29 cellular contexts compared by ENCODE assay signal in the genomic region with DNA sequence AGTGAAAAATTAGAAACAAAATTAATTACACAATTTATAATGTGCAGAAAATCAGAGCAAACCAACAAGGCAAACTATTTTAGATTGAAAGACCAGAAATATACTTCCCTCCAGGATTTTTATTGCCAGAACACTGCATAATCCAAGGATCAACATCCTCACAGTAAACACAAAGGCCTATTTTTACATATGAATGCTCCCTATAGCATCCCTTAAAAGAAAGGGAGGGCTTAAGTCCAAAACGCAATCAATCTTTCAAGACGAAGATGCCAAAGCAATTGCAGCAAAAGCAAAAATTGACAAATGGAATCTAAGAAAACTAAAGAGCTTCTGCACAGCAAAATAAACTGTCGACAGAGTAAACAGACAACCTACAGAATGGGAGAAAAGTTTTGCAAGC. TPM values are rescaled to one million over a fixed set of nuclear protein-coding genes. Genes with fewer than 3 reads are reported as not detected.
DNase-seq lines count a peak whose midpoint lies in the region; ATAC-seq, FAIRE-seq and TF ChIP-seq lines count a peak whose summit lies in the region.
"Had no signal": no experiment of that assay in that cellular context is flagged by ENCODE, and none has a peak within 500 bp of the region (broad histone marks: within the 10 kb centered on the region; RNA-seq: fewer than 3 reads in every experiment).

No MANE protein-coding gene starts in this region.

- peak overlapping the region; percentile 15; the same call in 1 of the 2 replicates for H3K4me3 ChIP-seq in GM23338
- H3K4me3 ChIP-seq in HAP-1, result no peak overlapping the region
- no peak overlapping the region for H3K4me3 ChIP-seq in K562

- TF ChIP-seq POLR2A in K562 (conservative IDR thresholded peaks at IDR 0.05), result no peak

- no peak for TF ChIP-seq EP300 in K562 (IDR thresholded peaks at IDR 0.05; ENCODE audit: low read length)

- H2AFZ ChIP-seq in GM23338 (no peak overlapping the region), K562 (ENCODE audit: low read depth, low read length) (no peak overlapping the region)

- H3K27ac ChIP-seq in GM23338 (ENCODE audit: low read depth) (no peak overlapping the region), K562 (ENCODE audit: extremely low read depth, low read depth, low read length) (no peak overlapping the region)
- H3K27ac ChIP-seq: C4-2B, RWPE1 had no signal

- peak; percentile 61 for FAIRE-seq in K562 (lab: Jason Lieb, UNC)
- FAIRE-seq: GM12891 had no signal

- H3K36me3 ChIP-seq in GM23338 (ENCODE audit: insufficient read depth) (no peaks in the 10 kb centered on the region), HAP-1 (replicated peaks) (no peaks in the 10 kb centered on the region), K562 (ENCODE audit: control insufficient read depth, insufficient read depth, low read length) (no peaks in the 10 kb centered on the region)

- H3K4me1 ChIP-seq in GM23338 (ENCODE audit: insufficient read depth) (peaks cover 12% of the 10 kb centered on the region), HAP-1 (peaks cover 19% of the 10 kb centered on the region), K562 (replicated peaks in 1 of 2; ENCODE audit: control insufficient read depth in 2 of 2, insufficient read depth in 2 of 2, low read length in 2 of 2) (peaks cover 0 to 9% of the 10 kb centered on the region in 2 experiments; a peak in 2 of 5 replicates)

- no peaks in the 10 kb centered on the region for H3K36me3 Mint-ChIP-seq in GM23338 (ENCODE audit: low read depth)
- peaks cover 0 to 2% (median 0%) of the 10 kb centered on the region in 3 donors for H3K36me3 Mint-ChIP-seq in naive thymus-derived CD8-positive, alpha-beta T cell
- peaks cover 2% of the 10 kb centered on the region for H3K36me3 Mint-ChIP-seq in activated CD4-positive, alpha-beta T cell treated with anti-CD3 and anti-CD28 coated beads, Interleukin-2, amount 10 ng/mL, durations not matched to agents 7 days and 5 days (ENCODE audit: low read depth)
- H3K36me3 Mint-ChIP-seq: IgD-negative memory B cell had no signal

- H3K9me1 ChIP-seq in K562 (ENCODE audit: control insufficient read depth, insufficient read depth, low read length), result no peaks in the 10 kb centered on the region

- H3K9me3 ChIP-seq in HAP-1 (peaks cover 3% of the 10 kb centered on the region; the same call in 1 of the 2 replicates), K562 (replicated peaks; ENCODE audit: control insufficient read depth, insufficient read depth, low read depth, low read length) (no peaks in the 10 kb centered on the region)

- peak; percentile 32 for DNase-seq in GM23338 (ENCODE audit: low spot score)
- DNase-seq in HAP-1 (ENCODE audit: low spot score in 2 of 2), result peak; percentile 35 to 99
- DNase-seq in K562 (ENCODE audit: extremely low read depth in 1 of 4, low spot score in 3 of 4), result no peak
- no peak for DNase-seq in naive thymus-derived CD8-positive, alpha-beta T cell
- DNase-seq in activated gamma-delta T cell treated with Interleukin-2 at 50 U/mL for 16 hours, result no peak
- DNase-seq in activated CD4-positive, alpha-beta T cell treated with anti-CD3 and anti-CD28 coated beads, Interleukin-2, amount 10 ng/mL, durations not matched to agents 7 days and 5 days, result no peak
- no peak for DNase-seq in NCI-H1105 treated with DMSO at 0.1 percent for 48 hours (lab: John Stamatoyannopoulos, UW)
- DNase-seq: CD8-positive, alpha-beta memory T cell; DMS 273 treated with DMSO at 0.1 percent for 48 hours; DMS79 treated with DMSO at 0.1 percent for 48 hours; GF-D8; HFFc6; NCI-H1048; NCI-H1417 treated with DMSO at 0.1 percent for 48 hours; NCI-H1694 treated with DMSO at 0.1 percent for 48 hours; NCI-H2081; NCI-H2227 treated with DMSO at 0.1 percent for 48 hours; NCI-H526 treated with DMSO at 0.1 percent for 48 hours; SHP77 had no signal

- H3K79me2 ChIP-seq in GM23338 (replicated peaks; ENCODE audit: insufficient read depth) (no peaks in the 10 kb centered on the region), K562 (ENCODE audit: control insufficient read depth, insufficient read depth, low read length) (no peaks in the 10 kb centered on the region)

- no peaks in the 10 kb centered on the region for H3F3A ChIP-seq in GM23338 (replicated peaks; ENCODE audit: low read depth)

- intact Hi-C loops in K562 (cut with micrococcal nuclease), result no loop called here

- in situ Hi-C loops in HAP-1 (cut with MboI; ENCODE audit: low sequenced_read_pairs) (loop anchor here (10.0 kb wide), 1 partner anchor 53 kb away; no protein-coding TSS in a partner anchor), K562 (cut with MboI) (no loop called here)

- POLR2A ChIA-PET in K562 (lab: Yijun Ruan, JAX), result no interaction called here
- POLR2A ChIA-PET in naive thymus-derived CD8-positive, alpha-beta T cell (lab: Charles Lee), result interaction anchor here (0.7 to 1.2 kb wide), 3 partner anchors 18 to 47 kb away, joined by 3 to 5 read pairs (median 3); no protein-coding TSS in a partner anchor
- POLR2A ChIA-PET in activated CD4-positive, alpha-beta T cell treated with anti-CD3 and anti-CD28 coated beads, Interleukin-2, amount 10 ng/mL, durations not matched to agents 7 days and 5 days (lab: Charles Lee), result no interaction called here

- no peak for TF ChIP-seq RAD21 in K562 (CRISPR knock-in tag; conservative IDR thresholded peaks at IDR 0.05 in 1 of 2, IDR thresholded peaks at IDR 0.05 in 1 of 2)

- H3K9ac ChIP-seq in K562 (ENCODE audit: insufficient read depth in 1 of 2, low read depth in 2 of 2, low read length in 2 of 2), result no peak overlapping the region

- peaks cover 16% of the 10 kb centered on the region for H3K4me1 Mint-ChIP-seq in GM23338
- H3K4me1 Mint-ChIP-seq in naive thymus-derived CD8-positive, alpha-beta T cell, result peaks cover 8 to 18% (median 11%) of the 10 kb centered on the region in 4 donors
- peaks cover 17% of the 10 kb centered on the region for H3K4me1 Mint-ChIP-seq in activated CD4-positive, alpha-beta T cell treated with anti-CD3 and anti-CD28 coated beads, Interleukin-2, amount 10 ng/mL, durations not matched to agents 7 days and 5 days

- peak; percentile 59 for ATAC-seq in GM23338
- no peak for ATAC-seq in K562
- ATAC-seq in naive thymus-derived CD8-positive, alpha-beta T cell, result no peak
- ATAC-seq: Panc1 had no signal

- TF ChIP-seq CTCF in GM23338 (conservative IDR thresholded peaks at IDR 0.05; ENCODE audit: low read depth in 2 of 2), result no peak
- TF ChIP-seq CTCF in K562 (IDR thresholded peaks at IDR 0.05 in 2 of 3, conservative IDR thresholded peaks at IDR 0.05 in 1 of 3; ENCODE audit: insufficient read depth in 2 of 3, low read depth in 1 of 3, low read length in 3 of 3), result no peak

- H3K4me2 ChIP-seq in GM23338, result peak overlapping the region; percentile 18
- H3K4me2 ChIP-seq in K562 (ENCODE audit: insufficient read depth, low read length), result no peak overlapping the region

- H3K9me3 Mint-ChIP-seq in GM23338, result no peaks in the 10 kb centered on the region
- peaks cover 0 to under 1% (median 0%) of the 10 kb centered on the region in 9 donors for H3K9me3 Mint-ChIP-seq in naive thymus-derived CD8-positive, alpha-beta T cell
- H3K9me3 Mint-ChIP-seq in activated CD4-positive, alpha-beta T cell treated with anti-CD3 and anti-CD28 coated beads, Interleukin-2, amount 10 ng/mL, durations not matched to agents 7 days and 5 days, result no peaks in the 10 kb centered on the region
- H3K9me3 Mint-ChIP-seq: HFFc6, IgD-negative memory B cell had no signal

- peaks cover 3% of the 10 kb centered on the region for H3K27me3 Mint-ChIP-seq in GM23338 (ENCODE audit: insufficient read depth, low read depth, poor library complexity)
- H3K27me3 Mint-ChIP-seq in naive thymus-derived CD8-positive, alpha-beta T cell, result peaks cover 10 to 37% (median 18%) of the 10 kb centered on the region in 5 donors
- H3K27me3 Mint-ChIP-seq in activated CD4-positive, alpha-beta T cell treated with anti-CD3 and anti-CD28 coated beads, Interleukin-2, amount 10 ng/mL, durations not matched to agents 7 days and 5 days, result peaks cover 32% of the 10 kb centered on the region

- no peaks in the 10 kb centered on the region for H3K27me3 ChIP-seq in GM23338 (ENCODE audit: insufficient read depth)
- no peaks in the 10 kb centered on the region for H3K27me3 ChIP-seq in HAP-1 (ENCODE audit: low read depth)
- peaks cover 17 to 21% of the 10 kb centered on the region in 2 experiments for H3K27me3 ChIP-seq in K562 (ENCODE audit: control insufficient read depth in 2 of 2, insufficient read depth in 2 of 2, low read length in 2 of 2)

- no peak overlapping the region for H3K27ac Mint-ChIP-seq in GM23338
- H3K27ac Mint-ChIP-seq in naive thymus-derived CD8-positive, alpha-beta T cell, result no peak overlapping the region
- no peak overlapping the region for H3K27ac Mint-ChIP-seq in activated CD4-positive, alpha-beta T cell treated with anti-CD3 and anti-CD28 coated beads, Interleukin-2, amount 10 ng/mL, durations not matched to agents 7 days and 5 days
- H3K27ac Mint-ChIP-seq: HFFc6, IgD-negative memory B cell had no signal

- H4K20me1 ChIP-seq in GM23338 (replicated peaks; ENCODE audit: insufficient read depth) (no peaks in the 10 kb centered on the region), K562 (replicated peaks; ENCODE audit: control insufficient read depth, insufficient read depth, low read length) (no peaks in the 10 kb centered on the region)

- H3K4me3 Mint-ChIP-seq in GM23338, result peak overlapping the region; percentile 62; the same call in 1 of the 3 replicates
- H3K4me3 Mint-ChIP-seq in naive thymus-derived CD8-positive, alpha-beta T cell, result peak overlapping the region in 7 of 10 donors; percentile 2 to 84 (median 74)
- H3K4me3 Mint-ChIP-seq in activated CD4-positive, alpha-beta T cell treated with anti-CD3 and anti-CD28 coated beads, Interleukin-2, amount 10 ng/mL, durations not matched to agents 7 days and 5 days, result no peak overlapping the region
- H3K4me3 Mint-ChIP-seq: HFFc6 had no signal

- H3K9me2 ChIP-seq in GM23338 (ENCODE audit: insufficient read depth), result peaks cover 4% of the 10 kb centered on the region

- CTCF ChIA-PET in K562 (lab: Yijun Ruan, JAX; ENCODE audit: low intra/inter-chr PET ratio), result no interaction called here
- CTCF ChIA-PET in activated CD4-positive, alpha-beta T cell treated with anti-CD3 and anti-CD28 coated beads, Interleukin-2, amount 10 ng/mL, durations not matched to agents 7 days and 5 days (lab: Charles Lee), result interaction anchor here (0.8 to 2.8 kb wide), 2 partner anchors 13 to 16 kb away, joined by 3 to 10 read pairs; no protein-coding TSS in a partner anchor

- BruUV-seq in K562 (replicated peaks; lab: Mats Ljungman, UMichigan), result no TSS peak

- WGBS in K562 (ENCODE audit: insufficient coverage, low coverage, missing lambda C conversion rate), result 0% methylated on average over 3 of the region's 3 CpGs

RNA-seq across cellular contexts. Expression of a gene that starts 18.6 kb away (rescaled TPM):
- not detected in 2 replicates for total RNA-seq in GM23338 (2014; rRNA removed; shearing (Covaris generic))
- polyA plus RNA-seq in GM23338 (2016; fragmentation: Nextera tagmentation; extraction: Ambion mirVana) (not detected in 2 replicates), K562 (2011; rRNA removed) (not detected in 2 replicates), K562 (2014; fragmentation: Illumina TruSeq; extraction: Trizol) (not detected in 2 replicates), K562 (2014; fragmentation: Nextera tagmentation; extraction: Ambion mirVana) (not detected), K562 (2014; rRNA removed) (not detected in 2 replicates)
- total RNA-seq in K562 (2011; cell fraction: chromatin; rRNA removed; ENCODE audit: low replicate concordance), result not detected in 2 replicates
- total RNA-seq in K562 (2011; cell fraction: nucleolus; rRNA removed), result not detected in 2 replicates
- total RNA-seq in K562 (2011; cell fraction: nucleoplasm; rRNA removed), result not detected in 2 replicates
- total RNA-seq in K562 (2014; rRNA removed) (not detected in 2 replicates), K562 (2014; rRNA removed; fragmentation: Illumina TruSeq; extraction: Trizol) (not detected in 2 replicates), K562 (2015; rRNA removed; fragmentation: Illumina TruSeq; extraction: Trizol) (not detected in 2 replicates), K562 (2021) (not detected in 2 replicates)
- not detected in 2 replicates for polyA plus RNA-seq in K562 (2011; cell fraction: cytosol; rRNA removed)
- polyA plus RNA-seq in K562 (2011; cell fraction: nucleus; rRNA removed), result not detected in 2 replicates
- not detected in 2 replicates for polyA plus RNA-seq in K562 (2012)
- polyA minus RNA-seq in K562 (2011; rRNA and poly(A)+ RNA removed), result not detected in 2 replicates
- not detected in 2 replicates for polyA minus RNA-seq in K562 (2011; cell fraction: cytosol; rRNA and poly(A)+ RNA removed)
- not detected in 2 replicates for polyA minus RNA-seq in K562 (2011; cell fraction: nucleus; rRNA and poly(A)+ RNA removed)
- total RNA-seq in naive thymus-derived CD8-positive, alpha-beta T cell, result not detected
- not detected for polyA plus RNA-seq in naive thymus-derived CD8-positive, alpha-beta T cell
- total RNA-seq in activated CD4-positive, alpha-beta T cell treated with anti-CD3 and anti-CD28 coated beads, Interleukin-2, amount 10 ng/mL, durations not matched to agents 7 days and 5 days, result not detected
- total RNA-seq: A673; CD8-positive, alpha-beta memory T cell; H4; HFFc6; NCI-H460; OCI-LY7; SK-MEL-5 had no signal
- polyA plus RNA-seq: CD8-positive, alpha-beta memory T cell had no signal

RNA-seq across cellular contexts. Expression of a gene that starts 44.6 kb away (rescaled TPM):
- total RNA-seq in GM23338 (2014; rRNA removed; shearing (Covaris generic)), result not detected in 2 replicates
- 0.68 TPM in 1 of 2 replicates, not detected in the other for polyA plus RNA-seq in GM23338 (2016; fragmentation: Nextera tagmentation; extraction: Ambion mirVana)
- total RNA-seq in K562 (2011; cell fraction: chromatin; rRNA removed; ENCODE audit: low replicate concordance), result not detected in 2 replicates
- total RNA-seq in K562 (2011; cell fraction: nucleolus; rRNA removed), result not detected in 2 replicates
- not detected in 2 replicates for total RNA-seq in K562 (2011; cell fraction: nucleoplasm; rRNA removed)
- total RNA-seq in K562 (2014; rRNA removed), result not detected in 2 replicates
- total RNA-seq in K562 (2014; rRNA removed; fragmentation: Illumina TruSeq; extraction: Trizol), result not detected in 2 replicates
- total RNA-seq in K562 (2015; rRNA removed; fragmentation: Illumina TruSeq; extraction: Trizol), result 0.07 TPM in 1 of 2 replicates, not detected in the other
- total RNA-seq in K562 (2021), result 0.27 TPM in 1 of 2 replicates, not detected in the other
- 0.05 and 0.15 TPM in 2 replicates for polyA plus RNA-seq in K562 (2011; rRNA removed)
- 0.19 TPM in 1 of 2 replicates, not detected in the other for polyA plus RNA-seq in K562 (2011; cell fraction: cytosol; rRNA removed)
- polyA plus RNA-seq in K562 (2011; cell fraction: nucleus; rRNA removed), result not detected in 2 replicates
- polyA plus RNA-seq in K562 (2012), result 0.12 and 0.15 TPM in 2 replicates
- not detected in 2 replicates for polyA plus RNA-seq in K562 (2014; fragmentation: Illumina TruSeq; extraction: Trizol)
- not detected for polyA plus RNA-seq in K562 (2014; fragmentation: Nextera tagmentation; extraction: Ambion mirVana)
- polyA plus RNA-seq in K562 (2014; rRNA removed), result 0.22 TPM in 1 of 2 replicates, not detected in the other
- not detected in 2 replicates for polyA minus RNA-seq in K562 (2011; rRNA and poly(A)+ RNA removed)
- not detected in 2 replicates for polyA minus RNA-seq in K562 (2011; cell fraction: cytosol; rRNA and poly(A)+ RNA removed)
- not detected in 2 replicates for polyA minus RNA-seq in K562 (2011; cell fraction: nucleus; rRNA and poly(A)+ RNA removed)
- total RNA-seq in naive thymus-derived CD8-positive, alpha-beta T cell, result 1 to 10 TPM; 5.7 to 6.5 TPM
- 10 to 100 TPM; 45.4 to 69.0 (median 48.6) TPM for polyA plus RNA-seq in naive thymus-derived CD8-positive, alpha-beta T cell
- total RNA-seq in activated CD4-positive, alpha-beta T cell treated with anti-CD3 and anti-CD28 coated beads, Interleukin-2, amount 10 ng/mL, durations not matched to agents 7 days and 5 days, result 10 to 100 TPM; 48.2 to 56.0 TPM
- total RNA-seq: A673, H4 had no signal

Comparison
In these comparisons a context has a peak if more than half of its experiments do, and no peak if none do; other contexts are left out.
1. DNase-seq: peak in GM23338 (single experiment) and HAP-1 (2 of 2); none in K562 (0 of 4), naive thymus-derived CD8-positive, alpha-beta T cell (0 of 10), activated gamma-delta T cell treated with Interleukin-2 at 50 U/mL for 16 hours (single experiment), activated CD4-positive, alpha-beta T cell treated with anti-CD3 and anti-CD28 coated beads, Interleukin-2, amount 10 ng/mL, durations not matched to agents 7 days and 5 days (single experiment) and NCI-H1105 treated with DMSO at 0.1 percent for 48 hours (single experiment).
2. RNA of a gene that starts 44.6 kb away (total RNA-seq): 48.2 to 56.0 TPM in activated CD4-positive, alpha-beta T cell treated with anti-CD3 and anti-CD28 coated beads, Interleukin-2, amount 10 ng/mL, durations not matched to agents 7 days and 5 days; 5.7 to 6.5 TPM in naive thymus-derived CD8-positive, alpha-beta T cell, not detected in GM23338 and 0.07 to 0.27 TPM in K562; every median in the first group is over 4 times any median in the second.